ENCODE assay signal across 1 cellular context in the genomic region with DNA sequence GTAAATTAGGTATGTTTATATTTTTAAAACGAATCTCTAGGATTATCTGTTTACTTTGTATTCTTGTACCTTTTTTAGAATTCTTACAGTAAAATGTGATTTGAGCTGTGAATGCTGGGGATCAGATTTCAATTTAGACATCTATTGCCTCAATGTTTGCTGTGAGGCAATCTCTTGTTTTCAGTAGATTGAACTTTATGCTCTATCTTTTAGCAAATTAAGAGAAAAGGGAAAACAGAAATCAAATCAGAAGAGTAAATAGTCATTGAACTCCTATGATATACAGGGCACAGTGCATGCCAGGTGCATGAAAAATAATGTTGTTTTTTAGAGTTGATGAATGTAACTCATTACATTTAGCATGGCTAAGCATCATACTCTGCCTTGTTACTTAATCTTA.
A peak's percentile ranks its signal among the peaks of the same experiment; 100 is the strongest.
TF ChIP-seq lines count a peak whose summit lies in the region.

No MANE protein-coding gene starts in this region.

TF ChIP-seq in HepG2, 621 proteins besides CTCF, POLR2A, EP300 and RAD21 (continued from another document and continues in another):
- TF ChIP-seq ZNF280D (CRISPR knock-in tag; IDR thresholded peaks at IDR 0.05) (no peak), NBN (conservative IDR thresholded peaks at IDR 0.05) (no peak), CSRNP1 (CRISPR knock-in tag; IDR thresholded peaks at IDR 0.05) (0 out of 2 replicates have a peak, but pooled peaks have one; percentile 21), KMT2A (CRISPR knock-in tag; IDR thresholded peaks at IDR 0.05) (no peak), GTF3A (CRISPR knock-in tag; conservative IDR thresholded peaks at IDR 0.05) (no peak), CC2D1A (CRISPR knock-in tag; IDR thresholded peaks at IDR 0.05) (no peak), MBNL3 (CRISPR knock-in tag; conservative IDR thresholded peaks at IDR 0.05) (no peak), DDIT3 (CRISPR knock-in tag; IDR thresholded peaks at IDR 0.05) (no peak), ZNF772 (CRISPR knock-in tag; IDR thresholded peaks at IDR 0.05) (no peak), TBL1XR1 (IDR thresholded peaks at IDR 0.05; ENCODE audit: borderline replicate concordance, low read length, partially characterized antibody) (peak; percentile 89), CBX5 (CRISPR knock-in tag; IDR thresholded peaks at IDR 0.05; ENCODE audit: borderline replicate concordance) (no peak), ZNF230 (CRISPR knock-in tag; IDR thresholded peaks at IDR 0.05) (no peak), PRDM15 (CRISPR knock-in tag; IDR thresholded peaks at IDR 0.05) (no peak), MLLT10 (CRISPR knock-in tag; IDR thresholded peaks at IDR 0.05) (no peak), ZNF879 (CRISPR knock-in tag; IDR thresholded peaks at IDR 0.05) (no peak), ZNF484 (CRISPR knock-in tag; IDR thresholded peaks at IDR 0.05; ENCODE audit: borderline replicate concordance, low read depth) (no peak), ZKSCAN1 (IDR thresholded peaks at IDR 0.05; ENCODE audit: low read length) (no peak), RORA (CRISPR knock-in tag; IDR thresholded peaks at IDR 0.05) (no peak), ELF4 (CRISPR knock-in tag; IDR thresholded peaks at IDR 0.05; ENCODE audit: borderline replicate concordance) (peak; percentile 17; the same call in 1 of the 2 replicates), TP53 (CRISPR knock-in tag; conservative IDR thresholded peaks at IDR 0.05) (no peak), MBD4 (IDR thresholded peaks at IDR 0.05; ENCODE audit: borderline replicate concordance, low read length) (peak; percentile 83; the same call in 1 of the 2 replicates), ZKSCAN8 (CRISPR knock-in tag; IDR thresholded peaks at IDR 0.05; ENCODE audit: borderline replicate concordance) (peak; percentile 43; the same call in 1 of the 2 replicates), MTF2 (CRISPR knock-in tag; IDR thresholded peaks at IDR 0.05; ENCODE audit: borderline replicate concordance) (no peak), RFX3 (CRISPR knock-in tag; IDR thresholded peaks at IDR 0.05) (no peak), RNF2 (conservative IDR thresholded peaks at IDR 0.05; ENCODE audit: low read depth) (no peak), ZSCAN12 (CRISPR knock-in tag; IDR thresholded peaks at IDR 0.05) (no peak), ZNF34 (CRISPR knock-in tag; IDR thresholded peaks at IDR 0.05; ENCODE audit: borderline replicate concordance) (no peak), SMAD3 (CRISPR knock-in tag; IDR thresholded peaks at IDR 0.05) (peak; percentile 86; the same call in 1 of the 2 replicates), ZSCAN9 (CRISPR knock-in tag; IDR thresholded peaks at IDR 0.05; ENCODE audit: borderline replicate concordance) (peak; percentile 92), ZNF567 (CRISPR knock-in tag; IDR thresholded peaks at IDR 0.05; ENCODE audit: borderline replicate concordance) (no peak), FOXK2 (IDR thresholded peaks at IDR 0.05) (peak; percentile 47; the same call in 1 of the 2 replicates), NONO (IDR thresholded peaks at IDR 0.05) (no peak), NONO (CRISPR knock-in tag; conservative IDR thresholded peaks at IDR 0.05) (peak; percentile 63), ZNF331 (CRISPR knock-in tag; IDR thresholded peaks at IDR 0.05) (peak; percentile 80; the same call in 1 of the 2 replicates), SP5 (CRISPR knock-in tag; IDR thresholded peaks at IDR 0.05; ENCODE audit: borderline replicate concordance, low read depth) (peak; percentile 32; the same call in 1 of the 2 replicates), KLF11 (CRISPR knock-in tag; IDR thresholded peaks at IDR 0.05) (0 out of 2 replicates have a peak, but pooled peaks have one; percentile 62), ZNF224 (CRISPR knock-in tag; IDR thresholded peaks at IDR 0.05) (no peak)
- TF ChIP-seq, protein P1, sequence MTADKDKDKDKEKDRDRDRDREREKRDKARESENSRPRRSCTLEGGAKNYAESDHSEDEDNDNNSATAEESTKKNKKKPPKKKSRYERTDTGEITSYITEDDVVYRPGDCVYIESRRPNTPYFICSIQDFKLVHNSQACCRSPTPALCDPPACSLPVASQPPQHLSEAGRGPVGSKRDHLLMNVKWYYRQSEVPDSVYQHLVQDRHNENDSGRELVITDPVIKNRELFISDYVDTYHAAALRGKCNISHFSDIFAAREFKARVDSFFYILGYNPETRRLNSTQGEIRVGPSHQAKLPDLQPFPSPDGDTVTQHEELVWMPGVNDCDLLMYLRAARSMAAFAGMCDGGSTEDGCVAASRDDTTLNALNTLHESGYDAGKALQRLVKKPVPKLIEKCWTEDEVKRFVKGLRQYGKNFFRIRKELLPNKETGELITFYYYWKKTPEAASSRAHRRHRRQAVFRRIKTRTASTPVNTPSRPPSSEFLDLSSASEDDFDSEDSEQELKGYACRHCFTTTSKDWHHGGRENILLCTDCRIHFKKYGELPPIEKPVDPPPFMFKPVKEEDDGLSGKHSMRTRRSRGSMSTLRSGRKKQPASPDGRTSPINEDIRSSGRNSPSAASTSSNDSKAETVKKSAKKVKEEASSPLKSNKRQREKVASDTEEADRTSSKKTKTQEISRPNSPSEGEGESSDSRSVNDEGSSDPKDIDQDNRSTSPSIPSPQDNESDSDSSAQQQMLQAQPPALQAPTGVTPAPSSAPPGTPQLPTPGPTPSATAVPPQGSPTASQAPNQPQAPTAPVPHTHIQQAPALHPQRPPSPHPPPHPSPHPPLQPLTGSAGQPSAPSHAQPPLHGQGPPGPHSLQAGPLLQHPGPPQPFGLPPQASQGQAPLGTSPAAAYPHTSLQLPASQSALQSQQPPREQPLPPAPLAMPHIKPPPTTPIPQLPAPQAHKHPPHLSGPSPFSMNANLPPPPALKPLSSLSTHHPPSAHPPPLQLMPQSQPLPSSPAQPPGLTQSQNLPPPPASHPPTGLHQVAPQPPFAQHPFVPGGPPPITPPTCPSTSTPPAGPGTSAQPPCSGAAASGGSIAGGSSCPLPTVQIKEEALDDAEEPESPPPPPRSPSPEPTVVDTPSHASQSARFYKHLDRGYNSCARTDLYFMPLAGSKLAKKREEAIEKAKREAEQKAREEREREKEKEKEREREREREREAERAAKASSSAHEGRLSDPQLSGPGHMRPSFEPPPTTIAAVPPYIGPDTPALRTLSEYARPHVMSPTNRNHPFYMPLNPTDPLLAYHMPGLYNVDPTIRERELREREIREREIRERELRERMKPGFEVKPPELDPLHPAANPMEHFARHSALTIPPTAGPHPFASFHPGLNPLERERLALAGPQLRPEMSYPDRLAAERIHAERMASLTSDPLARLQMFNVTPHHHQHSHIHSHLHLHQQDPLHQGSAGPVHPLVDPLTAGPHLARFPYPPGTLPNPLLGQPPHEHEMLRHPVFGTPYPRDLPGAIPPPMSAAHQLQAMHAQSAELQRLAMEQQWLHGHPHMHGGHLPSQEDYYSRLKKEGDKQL (CRISPR knock-in tag; IDR thresholded peaks at IDR 0.05; ENCODE audit: low read depth), result peak; percentile 83
- TF ChIP-seq, protein P2, sequence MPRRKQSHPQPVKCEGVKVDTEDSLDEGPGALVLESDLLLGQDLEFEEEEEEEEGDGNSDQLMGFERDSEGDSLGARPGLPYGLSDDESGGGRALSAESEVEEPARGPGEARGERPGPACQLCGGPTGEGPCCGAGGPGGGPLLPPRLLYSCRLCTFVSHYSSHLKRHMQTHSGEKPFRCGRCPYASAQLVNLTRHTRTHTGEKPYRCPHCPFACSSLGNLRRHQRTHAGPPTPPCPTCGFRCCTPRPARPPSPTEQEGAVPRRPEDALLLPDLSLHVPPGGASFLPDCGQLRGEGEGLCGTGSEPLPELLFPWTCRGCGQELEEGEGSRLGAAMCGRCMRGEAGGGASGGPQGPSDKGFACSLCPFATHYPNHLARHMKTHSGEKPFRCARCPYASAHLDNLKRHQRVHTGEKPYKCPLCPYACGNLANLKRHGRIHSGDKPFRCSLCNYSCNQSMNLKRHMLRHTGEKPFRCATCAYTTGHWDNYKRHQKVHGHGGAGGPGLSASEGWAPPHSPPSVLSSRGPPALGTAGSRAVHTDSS (CRISPR knock-in tag; conservative IDR thresholded peaks at IDR 0.05), result no peak
- TF ChIP-seq, protein P3, sequence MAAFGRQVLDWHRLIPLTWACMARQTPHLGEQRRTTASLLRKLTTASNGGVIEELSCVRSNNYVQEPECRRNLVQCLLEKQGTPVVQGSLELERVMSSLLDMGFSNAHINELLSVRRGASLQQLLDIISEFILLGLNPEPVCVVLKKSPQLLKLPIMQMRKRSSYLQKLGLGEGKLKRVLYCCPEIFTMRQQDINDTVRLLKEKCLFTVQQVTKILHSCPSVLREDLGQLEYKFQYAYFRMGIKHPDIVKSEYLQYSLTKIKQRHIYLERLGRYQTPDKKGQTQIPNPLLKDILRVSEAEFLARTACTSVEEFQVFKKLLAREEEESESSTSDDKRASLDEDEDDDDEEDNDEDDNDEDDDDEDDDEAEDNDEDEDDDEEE (CRISPR knock-in tag; IDR thresholded peaks at IDR 0.05), result no peak
